8 cellular contexts compared by ENCODE assay signal in the genomic region with DNA sequence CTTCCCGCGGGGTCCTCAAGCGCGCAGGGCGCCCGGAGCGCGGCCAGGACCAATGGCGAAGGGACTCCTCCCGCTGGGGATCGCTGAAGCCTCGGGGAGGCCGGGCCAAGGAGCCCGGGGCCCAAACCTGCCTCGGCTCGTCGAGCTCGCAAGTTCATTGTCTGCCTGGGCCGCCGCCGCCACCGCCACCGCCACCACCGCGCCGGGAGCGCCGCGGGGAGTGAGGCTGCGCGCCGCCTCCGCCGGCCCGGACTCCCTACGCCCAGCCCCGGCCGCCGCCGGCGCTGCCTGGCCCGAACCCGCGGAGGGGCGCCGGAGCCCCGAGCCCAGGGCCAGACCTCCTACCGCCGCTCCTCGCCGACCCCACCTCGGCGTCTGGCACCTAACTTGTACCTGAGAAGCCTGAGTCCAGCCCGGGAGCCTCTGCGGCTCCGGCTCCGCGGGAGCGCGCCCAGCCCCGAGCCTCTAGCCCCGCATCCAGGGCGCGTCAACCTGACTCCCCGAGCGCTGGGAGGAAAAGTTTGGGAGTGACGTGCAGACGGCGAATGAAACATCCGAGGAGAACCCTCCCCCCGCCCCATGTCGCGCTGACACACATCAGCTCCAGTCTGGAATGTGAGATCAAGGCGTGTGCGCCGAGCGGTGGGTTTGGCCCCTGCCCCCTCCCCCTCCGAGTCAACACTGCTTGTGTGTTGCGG. TPM values are rescaled to one million over a fixed set of nuclear protein-coding genes. Genes with fewer than 3 reads are reported as not detected.
DNase-seq lines count a peak whose midpoint lies in the region; ATAC-seq and TF ChIP-seq lines count a peak whose summit lies in the region.

A gene with protein sequence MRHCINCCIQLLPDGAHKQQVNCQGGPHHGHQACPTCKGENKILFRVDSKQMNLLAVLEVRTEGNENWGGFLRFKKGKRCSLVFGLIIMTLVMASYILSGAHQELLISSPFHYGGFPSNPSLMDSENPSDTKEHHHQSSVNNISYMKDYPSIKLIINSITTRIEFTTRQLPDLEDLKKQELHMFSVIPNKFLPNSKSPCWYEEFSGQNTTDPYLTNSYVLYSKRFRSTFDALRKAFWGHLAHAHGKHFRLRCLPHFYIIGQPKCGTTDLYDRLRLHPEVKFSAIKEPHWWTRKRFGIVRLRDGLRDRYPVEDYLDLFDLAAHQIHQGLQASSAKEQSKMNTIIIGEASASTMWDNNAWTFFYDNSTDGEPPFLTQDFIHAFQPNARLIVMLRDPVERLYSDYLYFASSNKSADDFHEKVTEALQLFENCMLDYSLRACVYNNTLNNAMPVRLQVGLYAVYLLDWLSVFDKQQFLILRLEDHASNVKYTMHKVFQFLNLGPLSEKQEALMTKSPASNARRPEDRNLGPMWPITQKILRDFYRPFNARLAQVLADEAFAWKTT (minus strand): TSS at position 523 of the 698 bp plus-strand sequence. CDS start 47,386 bp downstream, outside the sequence.

- H3K9me3 Mint-ChIP-seq in type B pancreatic cell, result no peaks in the 10 kb centered on the region

- peak within 1 kb of the TSS; percentile 56 for H3K27ac ChIP-seq in RWPE2 (ENCODE audit: poor library complexity, severe bottlenecking)

- no peaks in the 10 kb centered on the region for H3K36me3 Mint-ChIP-seq in type B pancreatic cell

- TF ChIP-seq CTCF in BJ (IDR thresholded peaks at IDR 0.05; ENCODE audit: insufficient read depth, low read depth, low read length), result no peak
- TF ChIP-seq CTCF in RWPE2 (IDR thresholded peaks at IDR 0.05; ENCODE audit: poor library complexity, severe bottlenecking), result no peak
- no peak for TF ChIP-seq CTCF in epithelial cell of proximal tubule (conservative IDR thresholded peaks at IDR 0.05; ENCODE audit: low read depth, low read length)
- no peak for TF ChIP-seq CTCF in mucosa of descending colon (IDR thresholded peaks at IDR 0.05)
- no peak for TF ChIP-seq CTCF in type B pancreatic cell (conservative IDR thresholded peaks at IDR 0.05)

- intact Hi-C loops in mucosa of descending colon (cut with DNase I, micrococcal nuclease), result loop anchor here in 1 of 2 donors (10.0 kb wide), 1 partner anchor 88 kb away; no protein-coding TSS in a partner anchor

- H3K27me3 ChIP-seq in BJ (ENCODE audit: control insufficient read depth, insufficient read depth, low read length), result peaks cover 17% of the 10 kb centered on the region
- H3K27me3 ChIP-seq in RWPE2 (ENCODE audit: insufficient read depth, poor library complexity, severe bottlenecking), result no peaks in the 10 kb centered on the region

- H3K36me3 ChIP-seq in BJ (ENCODE audit: control insufficient read depth, insufficient read depth, low read length) (no peaks in the 10 kb centered on the region), RWPE2 (ENCODE audit: low read depth) (no peaks in the 10 kb centered on the region), mucosa of descending colon (ENCODE audit: low read depth) (no peaks in the 10 kb centered on the region)

- no peaks in the 10 kb centered on the region for H3K9me3 ChIP-seq in RWPE2 (ENCODE audit: severe bottlenecking)
- no peaks in the 10 kb centered on the region for H3K9me3 ChIP-seq in mucosa of descending colon

- H3K4me3 ChIP-seq in BJ (ENCODE audit: low read depth, low read length), result peak within 1 kb of the TSS; percentile 59
- H3K4me3 ChIP-seq in RWPE2 (ENCODE audit: severe bottlenecking), result peak within 1 kb of the TSS; percentile 86
- peak within 1 kb of the TSS; percentile 78 for H3K4me3 ChIP-seq in epithelial cell of proximal tubule (ENCODE audit: low read depth, low read length)
- H3K4me3 ChIP-seq in mucosa of descending colon, result peak within 1 kb of the TSS; percentile 14

- peaks cover 47% of the 10 kb centered on the region for H3K4me1 Mint-ChIP-seq in type B pancreatic cell (ENCODE audit: unreplicated experiment)

- peaks cover 22% of the 10 kb centered on the region for H3K4me1 ChIP-seq in RWPE2 (ENCODE audit: insufficient read depth, poor library complexity, severe bottlenecking)
- H3K4me1 ChIP-seq in mucosa of descending colon (ENCODE audit: low read depth), result peaks cover 18% of the 10 kb centered on the region

- CTCF ChIA-PET in BJ (lab: Yijun Ruan, JAX), result interaction anchor here (0.6 to 2.2 kb wide), 7 partner anchors 9 to 296 kb away, joined by 3 to 9 read pairs (median 3); no protein-coding TSS in a partner anchor

- DNase-seq in BJ (ENCODE audit: low read depth) (no peak), RWPE2 (ENCODE audit: low spot score) (no peak), epithelial cell of proximal tubule (ENCODE audit: low read depth) (peak; percentile 16), mucosa of descending colon (peak; percentile 28 to 62 (median 56)), type B pancreatic cell (ENCODE audit: extremely low spot score, unreplicated experiment) (no peak), HUDEP-2 (lab: John Stamatoyannopoulos, UW; ENCODE audit: unreplicated experiment in 76 of 76) (no peak)

- H3K27me3 Mint-ChIP-seq in type B pancreatic cell, result peaks cover 67% of the 10 kb centered on the region

- POLR2A ChIA-PET in BJ (lab: Charles Lee), result no interaction called here

- peak within 1 kb of the TSS; percentile 91 for H3K4me3 Mint-ChIP-seq in type B pancreatic cell

- ATAC-seq in GM21447 (IDR thresholded peaks at IDR 0.05; ENCODE audit: unreplicated experiment) (peak; percentile 14), RWPE2 (ENCODE audit: low read depth) (peak; percentile 40), mucosa of descending colon (peak; percentile 36), GM18517 (IDR thresholded peaks at IDR 0.05; ENCODE audit: unreplicated experiment) (no peak)

- peak within 1 kb of the TSS; percentile 92 for H3K27ac Mint-ChIP-seq in type B pancreatic cell

RNA-seq across cellular contexts. Expression of the gene that starts here (rescaled TPM):
- 5.7 and 6.2 TPM in 2 replicates for polyA plus RNA-seq in BJ (2011; rRNA removed)
- polyA minus RNA-seq in BJ (2011; rRNA and poly(A)+ RNA removed), result 5.5 and 6.2 TPM in 2 replicates
- total RNA-seq in epithelial cell of proximal tubule, result 9.2 and 20.6 TPM in 2 replicates
- 10 to 100 TPM in 2 of 3 donors, 1 to 10 TPM in 1; 4.8 to 64.5 (median 10.8) TPM for total RNA-seq in mucosa of descending colon
- total RNA-seq in type B pancreatic cell (ENCODE audit: low replicate concordance), result 22.9 and 56.2 TPM in 2 replicates

Comparison
In these comparisons a context has a peak if more than half of its experiments do, and no peak if none do; other contexts are left out.
1. DNase-seq: peak in epithelial cell of proximal tubule (single experiment) and mucosa of descending colon (3 of 3); none in BJ (single experiment), RWPE2 (single experiment), type B pancreatic cell (single experiment) and HUDEP-2 (0 of 76).
2. H3K4me3 ChIP-seq: peak in every context shown above with its lines; median percentile 86 in RWPE2; 78 in epithelial cell of proximal tubule; 59 in BJ; 14 in mucosa of descending colon.